In genomic region chr1:15960808-15961207, GRCh38 we compare ENCODE assay signal across 22 cellular contexts. TPM values are rescaled to one million over a fixed set of nuclear protein-coding genes. Genes with fewer than 3 reads are reported as not detected.
DNase-seq lines count a peak whose midpoint lies in the region; ATAC-seq lines count a peak whose summit lies in the region.
"Had no signal": no experiment of that assay in that cellular context is flagged by ENCODE, and none has a peak within 500 bp of the region (broad histone marks: within the 10 kb centered on the region; RNA-seq: fewer than 3 reads in every experiment).

No MANE protein-coding gene starts in this region.

- H3K27ac Mint-ChIP-seq in activated naive CD4-positive, alpha-beta T cell treated with anti-CD3 and anti-CD28 coated beads, Interleukin-2, amount 50 U/mL, for 24 hours: peak overlapping the region; percentile 98
- peak overlapping the region; percentile 41 for H3K27ac Mint-ChIP-seq in T-helper 17 cell
- H3K27ac Mint-ChIP-seq in activated naive CD8-positive, alpha-beta T cell treated with anti-CD3 and anti-CD28 coated beads, Interleukin-2, amount 50 U/mL, for 24 hours: peak overlapping the region; percentile 99
- H3K27ac Mint-ChIP-seq: H9 had no signal

- peaks cover 12% of the 10 kb centered on the region for H3K36me3 Mint-ChIP-seq in activated naive CD4-positive, alpha-beta T cell treated with anti-CD3 and anti-CD28 coated beads, Interleukin-2, amount 50 U/mL, for 24 hours
- H3K36me3 Mint-ChIP-seq in T-helper 17 cell (ENCODE audit: low read depth): peaks cover 8% of the 10 kb centered on the region
- peaks cover 26% of the 10 kb centered on the region for H3K36me3 Mint-ChIP-seq in activated naive CD8-positive, alpha-beta T cell treated with anti-CD3 and anti-CD28 coated beads, Interleukin-2, amount 50 U/mL, for 24 hours (ENCODE audit: low read depth)

- peak overlapping the region; percentile 23 for H3K4me3 Mint-ChIP-seq in activated naive CD4-positive, alpha-beta T cell treated with anti-CD3 and anti-CD28 coated beads, Interleukin-2, amount 50 U/mL, for 24 hours
- no peak overlapping the region for H3K4me3 Mint-ChIP-seq in T-helper 17 cell
- no peak overlapping the region for H3K4me3 Mint-ChIP-seq in activated naive CD8-positive, alpha-beta T cell treated with anti-CD3 and anti-CD28 coated beads, Interleukin-2, amount 50 U/mL, for 24 hours
- H3K4me3 Mint-ChIP-seq: CD4-positive, alpha-beta memory T cell had no signal

- no peaks in the 10 kb centered on the region for H3K27me3 Mint-ChIP-seq in activated naive CD4-positive, alpha-beta T cell treated with anti-CD3 and anti-CD28 coated beads, Interleukin-2, amount 50 U/mL, for 24 hours
- H3K27me3 Mint-ChIP-seq in T-helper 17 cell: no peaks in the 10 kb centered on the region
- peaks cover 2% of the 10 kb centered on the region for H3K27me3 Mint-ChIP-seq in activated naive CD8-positive, alpha-beta T cell treated with anti-CD3 and anti-CD28 coated beads, Interleukin-2, amount 50 U/mL, for 24 hours
- H3K27me3 Mint-ChIP-seq: CD4-positive, alpha-beta memory T cell had no signal

- no peaks in the 10 kb centered on the region for H3K9me3 ChIP-seq in T-helper 17 cell (ENCODE audit: control insufficient read depth, low read length, poor library complexity, severe bottlenecking)
- H3K9me3 ChIP-seq: A549 had no signal

- peaks cover 96% of the 10 kb centered on the region for H3K4me1 Mint-ChIP-seq in activated naive CD4-positive, alpha-beta T cell treated with anti-CD3 and anti-CD28 coated beads, Interleukin-2, amount 50 U/mL, for 24 hours
- peaks cover 50% of the 10 kb centered on the region for H3K4me1 Mint-ChIP-seq in T-helper 17 cell
- peaks cover 99% of the 10 kb centered on the region for H3K4me1 Mint-ChIP-seq in activated naive CD8-positive, alpha-beta T cell treated with anti-CD3 and anti-CD28 coated beads, Interleukin-2, amount 50 U/mL, for 24 hours

- H3K27ac ChIP-seq in substantia nigra (ENCODE audit: low read depth, low read length, poor library complexity, severe bottlenecking): peak overlapping the region; percentile 26
- H3K27ac ChIP-seq: A549, HL-60 had no signal

- no peak for DNase-seq in activated naive CD4-positive, alpha-beta T cell treated with Interleukin-2 at 50 U/mL for 16 hours
- no peak for DNase-seq in T-helper 17 cell
- DNase-seq in activated naive CD8-positive, alpha-beta T cell treated with anti-CD3 and anti-CD28 coated beads, Interleukin-2, amount 50 U/mL, for 24 hours: no peak
- no peak for DNase-seq in substantia nigra (lab: John Stamatoyannopoulos, UW)
- no peak for DNase-seq in HuH-7 (ENCODE audit: low spot score)
- DNase-seq: CD4-positive, alpha-beta memory T cell; DND-41; H9; KG1; NCI-H1105; NCI-H146; NCI-H2081; NCI-H2171; NCI-H524 treated with DMSO at 0.1 percent for 48 hours; SIG-M5 had no signal

- no peak for ATAC-seq in T-helper 17 cell
- no peak for ATAC-seq in activated naive CD8-positive, alpha-beta T cell treated with anti-CD3 and anti-CD28 coated beads, Interleukin-2, amount 50 U/mL, for 24 hours
- ATAC-seq in activated CD4-positive, CD25-positive, alpha-beta regulatory T cell treated with anti-CD3 and anti-CD28 coated beads, Interleukin-2, amount 50 U/mL, for 24 hours: no peak
- ATAC-seq: A549, GM12878, Panc1 had no signal

- H3K9me3 Mint-ChIP-seq in activated naive CD4-positive, alpha-beta T cell treated with anti-CD3 and anti-CD28 coated beads, Interleukin-2, amount 50 U/mL, for 24 hours: no peaks in the 10 kb centered on the region
- no peaks in the 10 kb centered on the region for H3K9me3 Mint-ChIP-seq in activated naive CD8-positive, alpha-beta T cell treated with anti-CD3 and anti-CD28 coated beads, Interleukin-2, amount 50 U/mL, for 24 hours
- H3K9me3 Mint-ChIP-seq: CD4-positive, alpha-beta memory T cell; H9 had no signal

RNA-seq across cellular contexts. Expression of gene ZBTB17, which starts 15.1 kb away (rescaled TPM):
- 10 to 100 TPM; 71.7 to 99.0 TPM for total RNA-seq in T-helper 17 cell

RNA-seq across cellular contexts. Expression of gene SRARP, which starts 43.2 kb away (rescaled TPM):
- not detected for total RNA-seq in T-helper 17 cell
- total RNA-seq: CD4-positive, alpha-beta memory T cell; GM12878; H9; HT-29 had no signal

RNA-seq across cellular contexts. Expression of gene HSPB7, which starts 57.0 kb away (rescaled TPM):
- not detected for total RNA-seq in T-helper 17 cell
- total RNA-seq: CD4-positive, alpha-beta memory T cell; GM12878; H9; HT-29 had no signal

Comparison
In these comparisons a context has a peak if more than half of its experiments do, and no peak if none do; other contexts are left out.
1. H3K27ac Mint-ChIP-seq: peak in every context shown above with its lines; median percentile 99 in activated naive CD8-positive, alpha-beta T cell treated with anti-CD3 and anti-CD28 coated beads, Interleukin-2, amount 50 U/mL, for 24 hours; 98 in activated naive CD4-positive, alpha-beta T cell treated with anti-CD3 and anti-CD28 coated beads, Interleukin-2, amount 50 U/mL, for 24 hours; 41 in T-helper 17 cell.